ENCODE assay signal across 17 cellular contexts in the genomic region with DNA sequence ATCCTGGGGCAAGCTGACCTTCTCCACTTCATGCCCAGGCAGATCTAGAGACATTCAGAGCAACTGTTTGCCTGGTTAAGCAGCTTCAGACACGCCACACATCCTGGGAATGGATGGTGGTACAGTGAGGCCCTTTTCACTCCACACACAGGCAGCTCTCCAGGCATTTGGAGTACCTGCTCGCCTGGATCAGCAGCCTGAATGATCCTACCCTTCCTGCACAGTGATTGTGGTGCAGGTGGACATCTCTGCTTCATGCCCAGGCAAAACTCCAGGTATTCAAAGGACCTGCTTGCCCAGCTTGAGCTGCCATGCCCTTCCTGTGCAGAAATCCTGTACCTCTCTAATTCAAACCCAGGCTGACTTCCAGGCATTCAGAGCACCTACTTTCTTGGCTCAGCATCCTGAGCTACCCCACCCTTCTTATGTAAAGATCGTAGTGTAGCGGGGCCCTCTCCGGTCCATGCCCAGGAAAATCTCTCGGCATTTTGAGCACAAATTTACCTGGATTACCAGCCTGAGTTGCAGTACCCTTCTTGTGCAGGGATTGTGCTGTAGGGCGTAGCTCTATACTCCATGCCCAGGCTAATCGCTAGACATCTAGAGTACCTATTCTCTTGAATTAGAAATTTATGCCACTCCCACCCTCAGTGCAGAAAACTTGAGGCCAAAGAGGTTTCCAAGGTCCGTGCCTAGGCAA.
DNase-seq lines count a peak whose midpoint lies in the region; ATAC-seq and TF ChIP-seq lines count a peak whose summit lies in the region.
"Had no signal": no experiment of that assay in that cellular context is flagged by ENCODE, and none has a peak within 500 bp of the region (broad histone marks: within the 10 kb centered on the region; RNA-seq: fewer than 3 reads in every experiment).

No MANE protein-coding gene starts in this region.

- peak overlapping the region; percentile 67 for H3K27ac ChIP-seq in cardiac muscle cell
- H3K27ac ChIP-seq in body of pancreas, result no peak overlapping the region
- H3K27ac ChIP-seq in aorta (ENCODE audit: low read depth in 1 of 2, low read length in 2 of 2), result no peak overlapping the region
- H3K27ac ChIP-seq: A549, left lung, neutrophil, right atrium auricular region, suprapubic skin, WERI-Rb-1 had no signal

- ATAC-seq in left ventricle myocardium superior, result no peak
- ATAC-seq in HG02798 (IDR thresholded peaks at IDR 0.05; ENCODE audit: poor library complexity, unreplicated experiment), result peak; percentile 6
- peak; percentile 18 for ATAC-seq in body of pancreas
- ATAC-seq in aorta (ENCODE audit: low FRiP score), result peak; percentile 19

- TF ChIP-seq POLR2A in body of pancreas (IDR thresholded peaks at IDR 0.05), result no peak

- H3K9me3 ChIP-seq in cardiac muscle cell (ENCODE audit: low read depth) (no peaks in the 10 kb centered on the region), body of pancreas (no peaks in the 10 kb centered on the region), aorta (ENCODE audit: control insufficient read depth, low read length) (no peaks in the 10 kb centered on the region)
- H3K9me3 ChIP-seq: A549, HAP-1, left lung, neutrophil, right atrium auricular region, suprapubic skin had no signal

- H3K27me3 ChIP-seq in cardiac muscle cell (no peaks in the 10 kb centered on the region), body of pancreas (no peaks in the 10 kb centered on the region), aorta (ENCODE audit: control insufficient read depth in 1 of 2, insufficient read depth in 2 of 2, low read length in 1 of 2) (no peaks in the 10 kb centered on the region)
- H3K27me3 ChIP-seq: left lung, neutrophil, right atrium auricular region, suprapubic skin had no signal

- TF ChIP-seq CTCF in cardiac muscle cell (IDR thresholded peaks at IDR 0.05; ENCODE audit: low read depth, low read length) (no peak), body of pancreas (IDR thresholded peaks at IDR 0.05) (no peak)

- H3K4me1 ChIP-seq in cardiac muscle cell (ENCODE audit: low read depth), result peaks cover 9% of the 10 kb centered on the region
- no peaks in the 10 kb centered on the region for H3K4me1 ChIP-seq in body of pancreas
- H3K4me1 ChIP-seq in aorta (ENCODE audit: control insufficient read depth in 1 of 2, insufficient read depth in 2 of 2, low read length in 2 of 2), result no peaks in the 10 kb centered on the region
- H3K4me1 ChIP-seq: A549, HAP-1, left lung, right atrium auricular region had no signal

- DNase-seq in cardiac muscle cell (ENCODE audit: low read depth in 1 of 2, low spot score in 1 of 2), result no peak
- no peak for DNase-seq in left ventricle myocardium superior
- no peak for DNase-seq in body of pancreas
- no peak for DNase-seq in aorta
- no peak for DNase-seq in cerebellum (ENCODE audit: low spot score)
- no peak for DNase-seq in NCI-H524 (lab: John Stamatoyannopoulos, UW)
- no peak for DNase-seq in NCI-H1105 (lab: John Stamatoyannopoulos, UW)
- DNase-seq: activated naive CD4-positive, alpha-beta T cell treated with Interleukin-2 at 50 U/mL for 16 hours; left lung; stimulated activated CD4-positive, alpha-beta T cell treated with anti-CD3 and anti-CD28 coated beads, Interleukin-12 subunit alpha, Interleukin-12 subunit beta, amount 100 ng/mL, for 4 hours had no signal

- H3K4me3 ChIP-seq in cardiac muscle cell, result no peak overlapping the region
- H3K4me3 ChIP-seq in body of pancreas, result no peak overlapping the region
- no peak overlapping the region for H3K4me3 ChIP-seq in aorta (ENCODE audit: low read length in 2 of 2)
- H3K4me3 ChIP-seq: A549, HAP-1, left lung, right atrium auricular region, suprapubic skin had no signal

- WGBS in body of pancreas, 2 donors, result 61 to 62% methylated on average over 9 of the region's 9 CpGs
- 88% methylated on average over 9 of the region's 9 CpGs for WGBS in aorta, 2 donors

- H3K36me3 ChIP-seq in cardiac muscle cell (no peaks in the 10 kb centered on the region), body of pancreas (replicated peaks in 1 of 2; ENCODE audit: insufficient read depth in 1 of 2, low read depth in 2 of 2) (no peaks in the 10 kb centered on the region), aorta (ENCODE audit: control insufficient read depth in 1 of 2, insufficient read depth in 2 of 2, low read length in 1 of 2) (no peaks in the 10 kb centered on the region)
- H3K36me3 ChIP-seq: HAP-1, left lung, neutrophil, right atrium auricular region, suprapubic skin, WERI-Rb-1 had no signal

- intact Hi-C loops in left ventricle myocardium superior (cut with micrococcal nuclease), result no loop called here
- intact Hi-C loops in body of pancreas (cut with DNase I), result no loop called here
- intact Hi-C loops in aorta (cut with DNase I), result no loop called here
